In the genomic region with DNA sequence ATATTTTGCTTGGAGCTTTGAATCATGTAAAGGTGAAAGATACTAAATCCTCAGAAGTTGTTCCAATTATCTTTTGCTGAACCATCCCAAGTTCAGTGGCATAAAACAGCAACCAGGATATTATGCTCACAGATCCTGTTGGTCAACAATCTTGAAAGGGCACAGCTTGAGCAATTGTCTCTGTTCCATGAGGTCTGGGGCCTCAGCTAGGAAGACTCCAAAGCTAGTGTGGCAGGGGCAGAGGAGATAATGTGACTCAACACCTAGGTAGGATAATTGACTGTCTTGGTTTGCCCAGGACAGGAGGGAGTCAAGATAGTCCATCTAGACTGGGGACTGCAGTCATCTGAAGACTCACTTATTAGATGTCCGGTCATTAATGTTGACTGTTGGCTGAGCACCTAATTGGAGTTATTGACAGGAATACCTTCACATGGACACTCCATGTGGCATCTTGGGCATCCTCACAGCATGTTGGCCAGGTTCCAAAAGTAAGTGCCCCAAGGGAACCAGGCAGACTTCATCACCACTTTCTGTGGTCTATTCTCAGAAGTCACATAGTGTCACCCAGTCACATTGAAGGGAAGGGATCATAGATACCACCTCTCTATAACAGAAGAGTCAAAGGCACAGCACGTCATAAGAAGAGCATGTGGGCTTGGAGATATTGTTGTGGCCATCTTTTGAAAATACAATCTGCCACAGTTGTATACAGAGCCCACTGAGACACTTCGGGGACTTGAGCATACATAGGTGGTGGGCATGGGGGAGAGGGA, we compare ENCODE assay signal across 26 cellular contexts.
"Had no signal": no experiment of that assay in that cellular context is flagged by ENCODE, and none has a peak within 500 bp of the region (broad histone marks: within the 10 kb centered on the region; RNA-seq: fewer than 3 reads in every experiment).

No MANE protein-coding gene starts in this region.

- H3K9me3 ChIP-seq: ascending aorta, SJCRH30 had no signal

- H3K27me3 ChIP-seq: ascending aorta, SJCRH30 had no signal

- H3K4me3 Mint-ChIP-seq: activated CD4-positive, alpha-beta T cell treated with anti-CD3 and anti-CD28 coated beads, Interleukin-2, amount 10 ng/mL, durations not matched to agents 24 days and 14 days; activated CD8-positive, alpha-beta memory T cell treated with anti-CD3 and anti-CD28 coated beads, Interleukin-2, amount 10 ng/mL, durations not matched to agents 7 days and 5 days; activated naive CD4-positive, alpha-beta T cell treated with anti-CD3 and anti-CD28 coated beads, Interleukin-2, amount 10 ng/mL, durations not matched to agents 7 days and 5 days; activated naive CD8-positive, alpha-beta T cell had no signal

- H3K4me3 ChIP-seq: ascending aorta, SJCRH30, SK-N-MC had no signal

- H3K4me1 ChIP-seq: ascending aorta, SJCRH30 had no signal

- H3K36me3 ChIP-seq: ascending aorta, SJCRH30, WERI-Rb-1 had no signal

- H3K27ac ChIP-seq: ascending aorta, SJCRH30, SK-N-MC, WERI-Rb-1 had no signal

- H3K36me3 Mint-ChIP-seq: activated CD8-positive, alpha-beta memory T cell treated with anti-CD3 and anti-CD28 coated beads, Interleukin-2, amount 10 ng/mL, durations not matched to agents 7 days and 5 days; activated naive CD4-positive, alpha-beta T cell treated with anti-CD3 and anti-CD28 coated beads, Interleukin-2, amount 10 ng/mL, durations not matched to agents 7 days and 5 days had no signal

- H3K4me1 Mint-ChIP-seq: activated CD4-positive, alpha-beta T cell treated with anti-CD3 and anti-CD28 coated beads, Interleukin-2, amount 10 ng/mL, durations not matched to agents 24 days and 14 days; activated CD8-positive, alpha-beta memory T cell treated with anti-CD3 and anti-CD28 coated beads, Interleukin-2, amount 10 ng/mL, durations not matched to agents 7 days and 5 days; activated naive CD4-positive, alpha-beta T cell treated with anti-CD3 and anti-CD28 coated beads, Interleukin-2, amount 10 ng/mL, durations not matched to agents 7 days and 5 days had no signal

- H3K9me3 Mint-ChIP-seq: activated CD4-positive, alpha-beta T cell treated with anti-CD3 and anti-CD28 coated beads, Interleukin-2, amount 10 ng/mL, durations not matched to agents 24 days and 14 days; activated naive CD4-positive, alpha-beta T cell treated with anti-CD3 and anti-CD28 coated beads, Interleukin-2, amount 10 ng/mL, durations not matched to agents 7 days and 5 days had no signal

- ATAC-seq: activated CD8-positive, alpha-beta memory T cell treated with anti-CD3 and anti-CD28 coated beads, Interleukin-2, amount 10 ng/mL, durations not matched to agents 7 days and 5 days; Panc1 had no signal

- H3K27ac Mint-ChIP-seq: activated CD4-positive, alpha-beta T cell treated with anti-CD3 and anti-CD28 coated beads, Interleukin-2, amount 10 ng/mL, durations not matched to agents 24 days and 14 days; activated CD8-positive, alpha-beta memory T cell treated with anti-CD3 and anti-CD28 coated beads, Interleukin-2, amount 10 ng/mL, durations not matched to agents 7 days and 5 days; activated naive CD4-positive, alpha-beta T cell treated with anti-CD3 and anti-CD28 coated beads, Interleukin-2, amount 10 ng/mL, durations not matched to agents 7 days and 5 days; activated naive CD8-positive, alpha-beta T cell had no signal

- DNase-seq: activated CD4-positive, alpha-beta T cell treated with anti-CD3 and anti-CD28 coated beads for 1 hour; activated CD4-positive, alpha-beta T cell treated with anti-CD3 and anti-CD28 coated beads, Interleukin-2, amount 10 ng/mL, durations not matched to agents 24 days and 14 days; activated CD4-positive, alpha-beta T cell treated with anti-CD3 and anti-CD28 coated beads, Interleukin-2, amount 50 U/mL, for 4 hours; activated CD4-positive, CD25-positive, alpha-beta regulatory T cell; activated CD8-positive, alpha-beta memory T cell treated with anti-CD3 and anti-CD28 coated beads for 24 hours; activated CD8-positive, alpha-beta memory T cell treated with anti-CD3 and anti-CD28 coated beads, Interleukin-2, amount 10 ng/mL, durations not matched to agents 7 days and 5 days; activated CD8-positive, alpha-beta memory T cell treated with anti-CD3 and anti-CD28 coated beads, Interleukin-2, amount 50 U/mL, for 48 hours; activated effector memory CD4-positive, alpha-beta T cell treated with Interleukin-2 at 50 U/mL for 16 hours; activated naive CD4-positive, alpha-beta T cell treated with anti-CD3 and anti-CD28 coated beads, Interleukin-2, amount 10 ng/mL, durations not matched to agents 7 days and 5 days; amygdala; IMR-90; Karpas-422; KBM-7; NCI-H1105; NCI-H1417 treated with DMSO at 0.1 percent for 48 hours; NCI-H2029; NCI-H345; NCI-H524 treated with DMSO at 0.1 percent for 48 hours; SHP77; SJCRH30; T1000; WERI-Rb-1 had no signal
